In the genomic region with DNA sequence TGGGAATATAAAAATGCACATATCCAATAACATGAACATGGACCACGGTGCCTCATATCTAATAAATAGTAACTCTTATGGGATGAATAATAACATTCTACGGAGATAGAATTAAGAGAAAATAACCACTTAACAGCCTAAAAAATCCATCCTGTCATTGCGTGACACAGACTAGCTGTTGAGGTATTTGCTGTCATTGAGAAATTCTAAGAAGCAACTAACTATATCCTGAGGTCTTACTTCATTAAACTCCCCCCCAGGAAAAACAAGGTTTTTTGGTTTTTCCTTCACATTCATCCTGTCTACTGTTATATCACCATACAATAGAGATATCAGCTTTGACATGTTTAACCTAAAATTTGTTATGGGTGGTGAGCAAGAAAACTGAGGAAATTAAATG, we compare ENCODE assay signal across 19 cellular contexts. TPM values are rescaled to one million over a fixed set of nuclear protein-coding genes. Genes with fewer than 3 reads are reported as not detected.
DNase-seq lines count a peak whose midpoint lies in the region; ATAC-seq and TF ChIP-seq lines count a peak whose summit lies in the region.
"Had no signal": no experiment of that assay in that cellular context is flagged by ENCODE, and none has a peak within 500 bp of the region (broad histone marks: within the 10 kb centered on the region; RNA-seq: fewer than 3 reads in every experiment).

No MANE protein-coding gene starts in this region.

- H3K4me3 Mint-ChIP-seq in MCF 10A (ENCODE audit: unreplicated experiment): no peak overlapping the region
- H3K4me3 Mint-ChIP-seq: brain, WTC11 had no signal

- H3K27ac Mint-ChIP-seq in MCF 10A (ENCODE audit: low read depth, unreplicated experiment): no peak overlapping the region
- H3K27ac Mint-ChIP-seq: brain, WTC11 had no signal

- no peak overlapping the region for H3K14ac ChIP-seq in mesenchymal stem cell (ENCODE audit: low read length in 2 of 2)

- POLR2A ChIA-PET in MCF 10A (lab: Yijun Ruan, JAX): interaction anchor here (1.3 kb wide), 1 partner anchor 74 kb away, joined by 4 read pairs; no protein-coding TSS in a partner anchor

- no peak overlapping the region for H2BK12ac ChIP-seq in mesenchymal stem cell (ENCODE audit: low read length in 2 of 2)

- H3K4me2 ChIP-seq in mesenchymal stem cell (ENCODE audit: low read length, poor library complexity, severe bottlenecking): no peak overlapping the region

- no peaks in the 10 kb centered on the region for H3K27me3 Mint-ChIP-seq in MCF 10A (ENCODE audit: insufficient read depth, unreplicated experiment)
- H3K27me3 Mint-ChIP-seq: activated naive CD8-positive, alpha-beta T cell treated with anti-CD3 and anti-CD28 coated beads, Interleukin-2, amount 10 ng/mL, durations not matched to agents 7 days and 5 days; brain had no signal

- no peak overlapping the region for H3K18ac ChIP-seq in mesenchymal stem cell (ENCODE audit: low read depth in 1 of 2, low read length in 2 of 2)

- DNase-seq in breast epithelium (ENCODE audit: low spot score in 2 of 2) (no peak), MCF 10A (ENCODE audit: unreplicated experiment) (no peak), SJSA1 (ENCODE audit: low read depth in 1 of 2, low spot score in 2 of 2) (no peak), mesenchymal stem cell (peak; percentile 60), NCI-H2171 (lab: John Stamatoyannopoulos, UW) (no peak), foreskin fibroblast (no peak)
- no peak for DNase-seq in stimulated activated naive CD8-positive, alpha-beta T cell treated with anti-CD3 and anti-CD28 coated beads, Interleukin-15, Interleukin-2, amounts not matched to agents 100 U/mL and 50 U/mL, for 24 hours
- DNase-seq: activated naive CD8-positive, alpha-beta T cell treated with anti-CD3 and anti-CD28 coated beads, Interleukin-2, amount 10 ng/mL, durations not matched to agents 7 days and 5 days; colonic mucosa; hippocampal formation; MG63; mucosa of descending colon; NCI-H1436 treated with DMSO at 0.1 percent for 48 hours; NCI-H69; right cardiac atrium had no signal

- H2AFZ ChIP-seq in mesenchymal stem cell (ENCODE audit: low read depth, low read length): no peak overlapping the region

- CTCF ChIA-PET in MCF 10A (lab: Yijun Ruan, JAX): interaction anchor here (0.8 to 1.2 kb wide), 3 partner anchors 14 to 444 kb away, joined by 3 to 5 read pairs (median 4); no protein-coding TSS in a partner anchor

- H4K8ac ChIP-seq in mesenchymal stem cell (ENCODE audit: low read length): no peak overlapping the region

- no peaks in the 10 kb centered on the region for H3K36me3 ChIP-seq in breast epithelium
- peaks cover 33% of the 10 kb centered on the region for H3K36me3 ChIP-seq in SJSA1
- H3K36me3 ChIP-seq in mesenchymal stem cell (ENCODE audit: control insufficient read depth in 1 of 2, insufficient read depth in 2 of 2, low read depth in 1 of 2, low read length in 2 of 2): peaks cover 4 to 6% of the 10 kb centered on the region in 2 experiments
- H3K36me3 ChIP-seq in urinary bladder (ENCODE audit: insufficient read depth): no peaks in the 10 kb centered on the region
- H3K36me3 ChIP-seq: colonic mucosa, thoracic aorta had no signal

- intact Hi-C loops in breast epithelium (cut with DNase I; ENCODE audit: low total_unique reads) (no loop called here), MCF 10A (cut with micrococcal nuclease) (no loop called here)

- no peaks in the 10 kb centered on the region for H3K9me3 ChIP-seq in breast epithelium
- no peaks in the 10 kb centered on the region for H3K9me3 ChIP-seq in SJSA1 (replicated peaks)
- no peaks in the 10 kb centered on the region for H3K9me3 ChIP-seq in mesenchymal stem cell (ENCODE audit: control insufficient read depth, low read length)
- H3K9me3 ChIP-seq: colonic mucosa, MG63, mucosa of descending colon, thoracic aorta had no signal

- H3K36me3 Mint-ChIP-seq in MCF 10A (ENCODE audit: insufficient read depth, unreplicated experiment): peaks cover 21% of the 10 kb centered on the region

- H3K27ac ChIP-seq in breast epithelium (peak overlapping the region; percentile 21 to 37), SJSA1 (peak overlapping the region; percentile 72), mesenchymal stem cell (ENCODE audit: low read length, poor library complexity, severe bottlenecking) (peak overlapping the region; percentile 62), urinary bladder (ENCODE audit: low read depth) (peak overlapping the region; percentile 10)
- H3K27ac ChIP-seq: colonic mucosa, thoracic aorta had no signal

- H2BK120ac ChIP-seq in mesenchymal stem cell (ENCODE audit: low read depth, low read length): no peak overlapping the region

- peaks cover 4% of the 10 kb centered on the region for H3K79me1 ChIP-seq in mesenchymal stem cell (replicated peaks; ENCODE audit: low read length, poor library complexity, severe bottlenecking)

- H3K9me3 Mint-ChIP-seq in MCF 10A (ENCODE audit: unreplicated experiment): no peaks in the 10 kb centered on the region
- H3K9me3 Mint-ChIP-seq: activated naive CD8-positive, alpha-beta T cell treated with anti-CD3 and anti-CD28 coated beads, Interleukin-2, amount 10 ng/mL, durations not matched to agents 7 days and 5 days; brain; WTC11 had no signal

- no peak for TF ChIP-seq POLR2A in breast epithelium (IDR thresholded peaks at IDR 0.05)

- no peak overlapping the region for H3K23ac ChIP-seq in mesenchymal stem cell (ENCODE audit: low read length in 2 of 2)

- H3K4ac ChIP-seq in mesenchymal stem cell (ENCODE audit: low read depth in 1 of 2, low read length in 2 of 2): no peak overlapping the region

- BruUV-seq in MCF 10A (replicated peaks; lab: Mats Ljungman, UMichigan): no TSS peak

- WGBS in mesenchymal stem cell: 55% methylated on average over 1 of the region's 3 CpGs
- WGBS in urinary bladder: 96% methylated on average over 3 of the region's 3 CpGs

- H3K9ac ChIP-seq in mesenchymal stem cell (ENCODE audit: low read length): peak overlapping the region; percentile 77

- no peak for ATAC-seq in stimulated activated naive CD8-positive, alpha-beta T cell treated with anti-CD3 and anti-CD28 coated beads, Interleukin-15, Interleukin-2, amounts not matched to agents 100 U/mL and 50 U/mL, for 24 hours
- ATAC-seq: mucosa of descending colon, right cardiac atrium, WTC11 had no signal

- H3K27me3 ChIP-seq in breast epithelium (no peaks in the 10 kb centered on the region), SJSA1 (replicated peaks) (no peaks in the 10 kb centered on the region), mesenchymal stem cell (ENCODE audit: control insufficient read depth in 1 of 2, insufficient read depth in 1 of 2, low read length in 2 of 2) (no peaks in the 10 kb centered on the region)
- H3K27me3 ChIP-seq: colonic mucosa, MG63 had no signal

- H3K4me1 Mint-ChIP-seq in MCF 10A (ENCODE audit: insufficient read depth, unreplicated experiment): peaks cover 13% of the 10 kb centered on the region

- H3K4me1 ChIP-seq in breast epithelium (no peaks in the 10 kb centered on the region), SJSA1 (replicated peaks) (peaks cover 27% of the 10 kb centered on the region), mesenchymal stem cell (ENCODE audit: control insufficient read depth, insufficient read depth, low read depth, low read length) (peaks cover 2% of the 10 kb centered on the region), urinary bladder (ENCODE audit: insufficient read depth) (no peaks in the 10 kb centered on the region)
- H3K4me1 ChIP-seq: colonic mucosa had no signal

- H2AK5ac ChIP-seq in mesenchymal stem cell (ENCODE audit: low read length, severe bottlenecking): no peak overlapping the region

- TF ChIP-seq CTCF in breast epithelium (IDR thresholded peaks at IDR 0.05) (no peak), MCF 10A (IDR thresholded peaks at IDR 0.05; ENCODE audit: unreplicated experiment) (no peak), foreskin fibroblast (IDR thresholded peaks at IDR 0.05; ENCODE audit: low read depth, low read length) (no peak)

- no peak overlapping the region for H2BK15ac ChIP-seq in mesenchymal stem cell (ENCODE audit: low read depth, poor library complexity, severe bottlenecking)

- H3K4me3 ChIP-seq in breast epithelium (no peak overlapping the region), SJSA1 (no peak overlapping the region), mesenchymal stem cell (ENCODE audit: insufficient read depth in 1 of 2, low read depth in 1 of 2, low read length in 2 of 2) (no peak overlapping the region), urinary bladder (ENCODE audit: low read depth, low read length) (no peak overlapping the region), foreskin fibroblast (ENCODE audit: low read depth in 1 of 2, low read length in 2 of 2) (no peak overlapping the region)
- H3K4me3 ChIP-seq: colonic mucosa, mucosa of descending colon, thoracic aorta had no signal

- no peak overlapping the region for H2BK5ac ChIP-seq in mesenchymal stem cell (ENCODE audit: low read depth, low read length, poor library complexity, severe bottlenecking)

- H4K91ac ChIP-seq in mesenchymal stem cell (ENCODE audit: low read length): no peak overlapping the region

RNA-seq across cellular contexts. Expression of gene CEP152, which starts 14.3 kb away (rescaled TPM):
- 10 to 100 TPM in 1 of 3 donors, 1 to 10 TPM in 2; 5.3 to 13.5 (median 5.9) TPM for total RNA-seq in breast epithelium
- total RNA-seq in MCF 10A (2022): 6.4 and 6.5 TPM in 2 replicates
- 16.6 and 19.5 TPM in 2 replicates for total RNA-seq in SJSA1 (2014; rRNA removed; shearing (Covaris generic))
- 2.8 TPM for polyA plus RNA-seq in mesenchymal stem cell (2013, experiment 1 of 2)
- 2.5 TPM for polyA plus RNA-seq in mesenchymal stem cell (2013, experiment 2 of 2)
- 17.7 TPM for total RNA-seq in urinary bladder
- polyA plus RNA-seq in urinary bladder: 1.3 TPM

Comparison
In these comparisons a context has a peak if more than half of its experiments do, and no peak if none do; other contexts are left out.
1. H3K27ac ChIP-seq: peak in every context shown above with its lines; median percentile 72 in SJSA1; 62 in mesenchymal stem cell; 29 in breast epithelium; 10 in urinary bladder.